8 cellular contexts compared by ENCODE assay signal in genomic region chr4:186201535-186202230, GRCh38. TPM values are rescaled to one million over a fixed set of nuclear protein-coding genes. Genes with fewer than 3 reads are reported as not detected.
DNase-seq lines count a peak whose midpoint lies in the region; ATAC-seq lines count a peak whose summit lies in the region.

No MANE protein-coding gene starts in this region.

- WGBS in iPS DF 6.9 (ENCODE audit: insufficient coverage, insufficient read length): no CpG with 5 or more reads among the region's 9 CpGs

- peaks cover 4 to 6% of the 10 kb centered on the region in 2 donors for H3K36me3 Mint-ChIP-seq in activated naive CD4-positive, alpha-beta T cell treated with anti-CD3 and anti-CD28 coated beads, Interleukin-2, amount 50 U/mL, for 72 hours

- no peaks in the 10 kb centered on the region for H3K4me1 ChIP-seq in iPS DF 6.9 (ENCODE audit: control insufficient read depth, insufficient read depth, low read length)

- ATAC-seq in GM19372 (IDR thresholded peaks at IDR 0.05; ENCODE audit: low read depth, unreplicated experiment) (peak; percentile 89), HG03439 (IDR thresholded peaks at IDR 0.05; ENCODE audit: unreplicated experiment) (peak; percentile 95)
- ATAC-seq in activated naive CD4-positive, alpha-beta T cell treated with anti-CD3 and anti-CD28 coated beads, Interleukin-2, amount 50 U/mL, for 72 hours: peak; percentile 93 to 96

- in situ Hi-C loops in SK-MEL-5 (cut with HindIII; ENCODE audit: low pct_unique_long_range_greater_than_20kb, low sequenced_read_pairs): no loop called here

- no peaks in the 10 kb centered on the region for H3K36me3 ChIP-seq in iPS DF 6.9 (ENCODE audit: control insufficient read depth, insufficient read depth, low read length)

- DNase-seq in CD1c-positive myeloid dendritic cell (ENCODE audit: extremely low spot score) (peak; percentile 56), SK-MEL-5 (ENCODE audit: low read depth, low spot score) (peak; percentile 81), iPS DF 6.9 (ENCODE audit: low read depth, low spot score) (peak; percentile 48), NCI-H1930 (lab: John Stamatoyannopoulos, UW) (no peak)
- peak in 1 of 2 donors; percentile 23 for DNase-seq in activated naive CD4-positive, alpha-beta T cell treated with anti-CD3 and anti-CD28 coated beads, Interleukin-2, amount 50 U/mL, for 72 hours (ENCODE audit: low spot score in 2 of 2)
- peak; percentile 16 to 60 (median 33) for DNase-seq in stimulated activated CD4-positive, alpha-beta T cell treated with anti-CD3 and anti-CD28 coated beads, TNF-alpha, amount 100 ng/mL, for 24 hours (ENCODE audit: low read depth in 3 of 3)

- no peaks in the 10 kb centered on the region for H3K27me3 ChIP-seq in iPS DF 6.9 (ENCODE audit: control insufficient read depth, insufficient read depth, low read length)

- no peak overlapping the region for H3K4me3 ChIP-seq in iPS DF 6.9 (ENCODE audit: low read length)

- no peak overlapping the region for H3K27ac ChIP-seq in iPS DF 6.9 (ENCODE audit: low read length)

- H3K9me3 ChIP-seq in iPS DF 6.9 (ENCODE audit: control insufficient read depth, insufficient read depth, low read length): no peaks in the 10 kb centered on the region

- peaks cover 3 to 5% of the 10 kb centered on the region in 2 donors for H3K9me3 Mint-ChIP-seq in activated naive CD4-positive, alpha-beta T cell treated with anti-CD3 and anti-CD28 coated beads, Interleukin-2, amount 50 U/mL, for 72 hours

- H3K27ac Mint-ChIP-seq in activated naive CD4-positive, alpha-beta T cell treated with anti-CD3 and anti-CD28 coated beads, Interleukin-2, amount 50 U/mL, for 72 hours: peak overlapping the region in 1 of 2 donors; percentile 20

RNA-seq across cellular contexts. Expression of gene CYP4V2, which starts 10.3 kb away (rescaled TPM):
- 61.6 and 62.8 TPM in 2 replicates for total RNA-seq in SK-MEL-5 (2014; rRNA removed; shearing (Covaris generic))
- polyA plus RNA-seq in SK-MEL-5 (2015; cell fraction: cytosol; rRNA removed): 48.0 and 54.2 TPM in 2 replicates
- 84.2 and 84.8 TPM in 2 replicates for polyA plus RNA-seq in SK-MEL-5 (2015; cell fraction: nucleus; rRNA removed)
- total RNA-seq in activated naive CD4-positive, alpha-beta T cell treated with anti-CD3 and anti-CD28 coated beads, Interleukin-2, amount 50 U/mL, for 72 hours: 1 to 10 TPM in 1 of 2 donors, under 1 TPM in 1; 0.36 to 6.1 TPM

RNA-seq across cellular contexts. Expression of gene KLKB1, which starts 25.6 kb away (rescaled TPM):
- 0.16 TPM in 1 of 2 replicates, not detected in the other for total RNA-seq in SK-MEL-5 (2014; rRNA removed; shearing (Covaris generic))
- 0.08 TPM in 1 of 2 replicates, not detected in the other for polyA plus RNA-seq in SK-MEL-5 (2015; cell fraction: cytosol; rRNA removed)
- polyA plus RNA-seq in SK-MEL-5 (2015; cell fraction: nucleus; rRNA removed): 2.5 TPM in 1 of 2 replicates, not detected in the other
- total RNA-seq in activated naive CD4-positive, alpha-beta T cell treated with anti-CD3 and anti-CD28 coated beads, Interleukin-2, amount 50 U/mL, for 72 hours: under 1 TPM in 1 of 2 donors, not detected in 1; 0.45 TPM

Comparison
In these comparisons a context has a peak if more than half of its experiments do, and no peak if none do; other contexts are left out.
1. DNase-seq: peak in CD1c-positive myeloid dendritic cell (single experiment), SK-MEL-5 (single experiment), iPS DF 6.9 (single experiment) and stimulated activated CD4-positive, alpha-beta T cell treated with anti-CD3 and anti-CD28 coated beads, TNF-alpha, amount 100 ng/mL, for 24 hours (3 of 3); none in NCI-H1930 (0 of 2).
2. Peak in every context shown above with its lines, with median percentiles within 50 percentile points of each other: ATAC-seq.